ENCODE assay signal across 8 cellular contexts in the genomic region with DNA sequence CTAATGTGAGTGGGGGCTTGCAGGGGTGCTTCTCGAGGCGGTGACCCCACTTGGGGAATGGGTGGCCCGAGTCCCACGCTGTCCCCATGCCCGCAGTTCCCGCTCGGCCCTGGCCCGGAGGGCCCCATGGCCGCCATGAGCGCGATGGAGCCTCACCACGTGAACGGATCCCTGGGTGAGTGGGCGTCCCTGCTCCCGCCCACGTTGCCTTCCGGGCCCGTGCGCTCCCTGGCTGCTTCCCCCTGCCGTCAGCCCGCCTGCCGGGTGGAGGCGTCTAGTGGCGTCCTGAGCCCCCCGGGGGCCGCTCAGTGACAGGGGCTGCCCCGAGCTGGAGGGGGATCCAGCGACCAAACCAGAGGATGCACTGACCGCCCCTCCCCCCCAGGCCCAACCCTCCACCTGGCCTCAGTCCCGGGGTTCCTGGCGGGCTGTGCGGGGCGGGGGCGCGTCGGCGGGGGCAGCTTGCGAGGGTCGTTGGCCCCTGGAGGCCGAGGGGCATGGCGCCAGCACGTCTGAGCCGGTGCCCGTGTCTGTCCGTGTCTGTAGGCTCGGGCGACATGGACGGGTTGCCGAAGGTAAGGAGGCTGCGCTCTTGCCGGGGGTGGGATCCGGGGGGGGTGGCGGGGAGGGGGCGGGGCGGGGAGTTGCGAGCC. TPM values are rescaled to one million over a fixed set of nuclear protein-coding genes. Genes with fewer than 3 reads are reported as not detected.
DNase-seq lines count a peak whose midpoint lies in the region; ATAC-seq lines count a peak whose summit lies in the region.

No MANE protein-coding gene starts in this region.

- H3K9me3 Mint-ChIP-seq in activated CD4-positive, alpha-beta T cell treated with anti-CD3 and anti-CD28 coated beads for 36 hours (ENCODE audit: low read depth) = no peaks in the 10 kb centered on the region
- H3K9me3 Mint-ChIP-seq in T-cell = no peaks in the 10 kb centered on the region

- 10% methylated on average over 56 of the region's 56 CpGs for WGBS in right cardiac atrium

- peaks cover 13% of the 10 kb centered on the region for H3K36me3 Mint-ChIP-seq in activated CD4-positive, alpha-beta T cell treated with anti-CD3 and anti-CD28 coated beads for 36 hours (ENCODE audit: low read depth)
- no peaks in the 10 kb centered on the region for H3K36me3 Mint-ChIP-seq in T-cell

- peak; percentile 40 for DNase-seq in activated CD4-positive, alpha-beta T cell treated with anti-CD3 and anti-CD28 coated beads for 1 hour
- DNase-seq in activated CD4-positive, alpha-beta T cell treated with anti-CD3 and anti-CD28 coated beads for 36 hours = no peak
- DNase-seq in T-cell (peak in 7 of 34 experiments; percentile 26 to 54 (median 46)), right cardiac atrium (peak; percentile 58 to 87 (median 77))
- DNase-seq in stimulated activated naive CD4-positive, alpha-beta T cell treated with Interleukin-2 at 50 U/mL for 16 hours (lab: John Stamatoyannopoulos, UW) = peak; percentile 26

- H3K4me1 ChIP-seq in right cardiac atrium (ENCODE audit: control insufficient read depth, insufficient read depth, low read length) = peaks cover under 1% of the 10 kb centered on the region

- H3K4me3 Mint-ChIP-seq in activated CD4-positive, alpha-beta T cell treated with anti-CD3 and anti-CD28 coated beads for 36 hours = no peak overlapping the region
- peak overlapping the region; percentile 44 to 68 (median 45) for H3K4me3 Mint-ChIP-seq in T-cell

- H3K9me3 ChIP-seq in right cardiac atrium (ENCODE audit: control insufficient read depth, low read length) = no peaks in the 10 kb centered on the region

- POLR2A ChIA-PET in activated CD4-positive, alpha-beta T cell treated with anti-CD3 and anti-CD28 coated beads for 36 hours (lab: Charles Lee) = no interaction called here
- POLR2A ChIA-PET in T-cell (lab: Charles Lee) = no interaction called here

- H3K27me3 ChIP-seq in right cardiac atrium (ENCODE audit: control insufficient read depth, insufficient read depth) = no peaks in the 10 kb centered on the region

- peak overlapping the region; percentile 27 for H3K4me3 ChIP-seq in right cardiac atrium (ENCODE audit: low read length)

- peaks cover 33% of the 10 kb centered on the region for H3K4me1 Mint-ChIP-seq in activated CD4-positive, alpha-beta T cell treated with anti-CD3 and anti-CD28 coated beads for 36 hours
- H3K4me1 Mint-ChIP-seq in T-cell = peaks cover 17 to 40% (median 23%) of the 10 kb centered on the region in 3 donors

- H3K27ac ChIP-seq in right cardiac atrium (ENCODE audit: low read length) = no peak overlapping the region

- H3K27me3 Mint-ChIP-seq in activated CD4-positive, alpha-beta T cell treated with anti-CD3 and anti-CD28 coated beads for 36 hours = no peaks in the 10 kb centered on the region
- H3K27me3 Mint-ChIP-seq in T-cell = no peaks in the 10 kb centered on the region

- no peak overlapping the region for H3K27ac Mint-ChIP-seq in activated CD4-positive, alpha-beta T cell treated with anti-CD3 and anti-CD28 coated beads for 36 hours
- H3K27ac Mint-ChIP-seq in T-cell = no peak overlapping the region

- intact Hi-C loops in activated CD4-positive, alpha-beta T cell treated with anti-CD3 and anti-CD28 coated beads for 36 hours (cut with DNase I, micrococcal nuclease) = no loop called here
- intact Hi-C loops in right cardiac atrium (cut with DNase I) = no loop called here

- ATAC-seq in activated CD4-positive, alpha-beta T cell treated with anti-CD3 and anti-CD28 coated beads for 36 hours = no peak
- ATAC-seq in T-cell (replicated peaks in 1 of 4) (peak; percentile 7 to 27 (median 21)), right cardiac atrium (no peak), HG03571 (IDR thresholded peaks at IDR 0.05; ENCODE audit: unreplicated experiment) (no peak), GM21381 (IDR thresholded peaks at IDR 0.05; ENCODE audit: unreplicated experiment) (no peak), GM21390 (IDR thresholded peaks at IDR 0.05; ENCODE audit: unreplicated experiment) (no peak)

- CTCF ChIA-PET in activated CD4-positive, alpha-beta T cell treated with anti-CD3 and anti-CD28 coated beads for 36 hours (lab: Charles Lee) = interaction anchor here (1.2 kb wide), 1 partner anchor 18 kb away, joined by 5 read pairs; no protein-coding TSS in a partner anchor
- CTCF ChIA-PET in T-cell (lab: Charles Lee) = no interaction called here

RNA-seq across cellular contexts. Expression of a gene that starts 4.8 kb away (rescaled TPM):
- total RNA-seq in activated CD4-positive, alpha-beta T cell treated with anti-CD3 and anti-CD28 coated beads for 36 hours = 10 to 100 TPM; 18.8 to 23.3 TPM
- 10 to 100 TPM; 38.3 to 59.8 (median 55.0) TPM for total RNA-seq in T-cell
- 10 to 100 TPM; 36.9 to 55.4 (median 45.3) TPM for total RNA-seq in right cardiac atrium
- 50.7 TPM for polyA plus RNA-seq in right cardiac atrium

RNA-seq across cellular contexts. Expression of a gene that starts 14.0 kb away (rescaled TPM):
- 10 to 100 TPM; 71.7 to 79.3 TPM for total RNA-seq in activated CD4-positive, alpha-beta T cell treated with anti-CD3 and anti-CD28 coated beads for 36 hours
- total RNA-seq in T-cell (100 to 1,000 TPM in 4 of 5 donors, 10 to 100 TPM in 1; 71.3 to 127 (median 102) TPM), right cardiac atrium (10 to 100 TPM; 32.7 to 40.0 (median 37.8) TPM)
- polyA plus RNA-seq in right cardiac atrium = 36.2 TPM

RNA-seq across cellular contexts. Expression of a gene that starts 35.7 kb away (rescaled TPM):
- not detected for total RNA-seq in activated CD4-positive, alpha-beta T cell treated with anti-CD3 and anti-CD28 coated beads for 36 hours
- total RNA-seq in T-cell (under 1 TPM in 3 of 5 donors, not detected in 2; 0.16 to 0.33 (median 0.30) TPM), right cardiac atrium (1 to 10 TPM; 3.1 to 4.3 (median 3.7) TPM)
- 1.5 TPM for polyA plus RNA-seq in right cardiac atrium

RNA-seq across cellular contexts. Expression of a gene that starts 47.2 kb away (rescaled TPM):
- total RNA-seq in activated CD4-positive, alpha-beta T cell treated with anti-CD3 and anti-CD28 coated beads for 36 hours = not detected
- total RNA-seq in T-cell (1 to 10 TPM in 3 of 5 donors, not detected in 2; 1.5 to 1.7 (median 1.5) TPM), right cardiac atrium (under 1 TPM in 3 of 4 donors, not detected in 1; 0.50 to 0.60 (median 0.53) TPM)
- polyA plus RNA-seq in right cardiac atrium = 0.25 TPM

Comparison
In these comparisons a context has a peak if more than half of its experiments do, and no peak if none do; other contexts are left out.
1. ATAC-seq: peak in T-cell (4 of 4); none in activated CD4-positive, alpha-beta T cell treated with anti-CD3 and anti-CD28 coated beads for 36 hours (single experiment), right cardiac atrium (0 of 2), HG03571 (single experiment), GM21381 (single experiment) and GM21390 (single experiment).